1 cellular context compared by ENCODE assay signal in the genomic region with DNA sequence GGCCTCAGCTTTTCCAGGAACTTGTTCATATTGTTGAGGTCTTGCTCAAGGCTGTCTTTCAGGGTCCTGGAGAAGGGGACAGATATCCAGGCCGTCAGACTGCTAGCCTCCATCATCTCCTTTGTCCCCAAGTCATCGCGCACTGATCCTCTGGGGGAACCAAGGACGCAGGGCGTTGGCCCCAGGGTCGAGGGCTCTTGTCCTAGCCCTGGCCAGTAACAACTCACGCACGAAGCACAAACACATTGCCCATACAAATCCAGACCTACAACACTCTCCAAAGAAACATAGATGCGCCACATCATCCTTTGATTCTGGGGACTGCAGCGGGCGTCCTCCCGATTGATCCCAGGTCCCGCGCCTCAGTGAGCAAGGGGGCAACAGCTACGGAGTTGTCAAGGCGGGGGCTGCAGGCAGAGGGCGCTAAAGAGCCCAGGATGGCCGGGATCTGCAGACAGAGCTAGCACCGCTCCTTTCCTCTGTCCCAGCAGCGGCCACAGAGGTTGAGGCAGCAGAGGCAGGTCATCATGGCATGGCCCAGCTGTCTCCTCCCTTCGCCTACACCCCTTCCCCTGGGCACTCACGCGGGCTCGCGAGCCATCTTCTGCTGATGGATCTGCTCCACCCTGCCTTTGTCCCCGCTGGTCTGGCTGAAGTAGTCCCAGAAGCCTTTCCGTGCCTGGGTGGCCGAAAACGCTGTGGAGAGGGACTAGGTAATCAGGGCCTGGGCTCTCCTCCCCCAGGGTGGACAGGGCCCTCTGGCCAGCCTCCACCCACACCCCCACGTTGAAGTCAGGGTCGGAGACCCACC.
TF ChIP-seq lines count a peak whose summit lies in the region.

No MANE protein-coding gene starts in this region.

TF ChIP-seq in HepG2, 621 proteins besides CTCF, POLR2A, EP300 and RAD21 (continued from another document and continues in another):
- TF ChIP-seq ZNF275 (CRISPR knock-in tag; IDR thresholded peaks at IDR 0.05; ENCODE audit: borderline replicate concordance): 0 out of 2 replicates have a peak, but pooled peaks have one; percentile 64
- TF ChIP-seq, protein P1, sequence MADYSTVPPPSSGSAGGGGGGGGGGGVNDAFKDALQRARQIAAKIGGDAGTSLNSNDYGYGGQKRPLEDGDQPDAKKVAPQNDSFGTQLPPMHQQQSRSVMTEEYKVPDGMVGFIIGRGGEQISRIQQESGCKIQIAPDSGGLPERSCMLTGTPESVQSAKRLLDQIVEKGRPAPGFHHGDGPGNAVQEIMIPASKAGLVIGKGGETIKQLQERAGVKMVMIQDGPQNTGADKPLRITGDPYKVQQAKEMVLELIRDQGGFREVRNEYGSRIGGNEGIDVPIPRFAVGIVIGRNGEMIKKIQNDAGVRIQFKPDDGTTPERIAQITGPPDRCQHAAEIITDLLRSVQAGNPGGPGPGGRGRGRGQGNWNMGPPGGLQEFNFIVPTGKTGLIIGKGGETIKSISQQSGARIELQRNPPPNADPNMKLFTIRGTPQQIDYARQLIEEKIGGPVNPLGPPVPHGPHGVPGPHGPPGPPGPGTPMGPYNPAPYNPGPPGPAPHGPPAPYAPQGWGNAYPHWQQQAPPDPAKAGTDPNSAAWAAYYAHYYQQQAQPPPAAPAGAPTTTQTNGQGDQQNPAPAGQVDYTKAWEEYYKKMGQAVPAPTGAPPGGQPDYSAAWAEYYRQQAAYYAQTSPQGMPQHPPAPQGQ (CRISPR knock-in tag; IDR thresholded peaks at IDR 0.05; ENCODE audit: borderline replicate concordance): peak; percentile 36; the same call in 1 of the 2 replicates
- TF ChIP-seq, protein P2, sequence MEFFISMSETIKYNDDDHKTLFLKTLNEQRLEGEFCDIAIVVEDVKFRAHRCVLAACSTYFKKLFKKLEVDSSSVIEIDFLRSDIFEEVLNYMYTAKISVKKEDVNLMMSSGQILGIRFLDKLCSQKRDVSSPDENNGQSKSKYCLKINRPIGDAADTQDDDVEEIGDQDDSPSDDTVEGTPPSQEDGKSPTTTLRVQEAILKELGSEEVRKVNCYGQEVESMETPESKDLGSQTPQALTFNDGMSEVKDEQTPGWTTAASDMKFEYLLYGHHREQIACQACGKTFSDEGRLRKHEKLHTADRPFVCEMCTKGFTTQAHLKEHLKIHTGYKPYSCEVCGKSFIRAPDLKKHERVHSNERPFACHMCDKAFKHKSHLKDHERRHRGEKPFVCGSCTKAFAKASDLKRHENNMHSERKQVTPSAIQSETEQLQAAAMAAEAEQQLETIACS (CRISPR knock-in tag; IDR thresholded peaks at IDR 0.05): peak; percentile 53
- 0 out of 2 replicates have a peak, but pooled peaks have one; percentile 20 for TF ChIP-seq ZBTB2 (CRISPR knock-in tag; IDR thresholded peaks at IDR 0.05; ENCODE audit: low read depth)
- TF ChIP-seq SMAD1 (CRISPR knock-in tag; IDR thresholded peaks at IDR 0.05; ENCODE audit: borderline replicate concordance, low read depth): 0 out of 2 replicates have a peak, but pooled peaks have one; percentile 65
- 0 out of 2 replicates have a peak, but pooled peaks have one; percentile 46 for TF ChIP-seq SNAPC5 (CRISPR knock-in tag; IDR thresholded peaks at IDR 0.05; ENCODE audit: borderline replicate concordance)
- TF ChIP-seq, protein P3, sequence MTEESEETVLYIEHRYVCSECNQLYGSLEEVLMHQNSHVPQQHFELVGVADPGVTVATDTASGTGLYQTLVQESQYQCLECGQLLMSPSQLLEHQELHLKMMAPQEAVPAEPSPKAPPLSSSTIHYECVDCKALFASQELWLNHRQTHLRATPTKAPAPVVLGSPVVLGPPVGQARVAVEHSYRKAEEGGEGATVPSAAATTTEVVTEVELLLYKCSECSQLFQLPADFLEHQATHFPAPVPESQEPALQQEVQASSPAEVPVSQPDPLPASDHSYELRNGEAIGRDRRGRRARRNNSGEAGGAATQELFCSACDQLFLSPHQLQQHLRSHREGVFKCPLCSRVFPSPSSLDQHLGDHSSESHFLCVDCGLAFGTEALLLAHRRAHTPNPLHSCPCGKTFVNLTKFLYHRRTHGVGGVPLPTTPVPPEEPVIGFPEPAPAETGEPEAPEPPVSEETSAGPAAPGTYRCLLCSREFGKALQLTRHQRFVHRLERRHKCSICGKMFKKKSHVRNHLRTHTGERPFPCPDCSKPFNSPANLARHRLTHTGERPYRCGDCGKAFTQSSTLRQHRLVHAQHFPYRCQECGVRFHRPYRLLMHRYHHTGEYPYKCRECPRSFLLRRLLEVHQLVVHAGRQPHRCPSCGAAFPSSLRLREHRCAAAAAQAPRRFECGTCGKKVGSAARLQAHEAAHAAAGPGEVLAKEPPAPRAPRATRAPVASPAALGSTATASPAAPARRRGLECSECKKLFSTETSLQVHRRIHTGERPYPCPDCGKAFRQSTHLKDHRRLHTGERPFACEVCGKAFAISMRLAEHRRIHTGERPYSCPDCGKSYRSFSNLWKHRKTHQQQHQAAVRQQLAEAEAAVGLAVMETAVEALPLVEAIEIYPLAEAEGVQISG (CRISPR knock-in tag; IDR thresholded peaks at IDR 0.05): peak; percentile 80
- TF ChIP-seq, protein P4, sequence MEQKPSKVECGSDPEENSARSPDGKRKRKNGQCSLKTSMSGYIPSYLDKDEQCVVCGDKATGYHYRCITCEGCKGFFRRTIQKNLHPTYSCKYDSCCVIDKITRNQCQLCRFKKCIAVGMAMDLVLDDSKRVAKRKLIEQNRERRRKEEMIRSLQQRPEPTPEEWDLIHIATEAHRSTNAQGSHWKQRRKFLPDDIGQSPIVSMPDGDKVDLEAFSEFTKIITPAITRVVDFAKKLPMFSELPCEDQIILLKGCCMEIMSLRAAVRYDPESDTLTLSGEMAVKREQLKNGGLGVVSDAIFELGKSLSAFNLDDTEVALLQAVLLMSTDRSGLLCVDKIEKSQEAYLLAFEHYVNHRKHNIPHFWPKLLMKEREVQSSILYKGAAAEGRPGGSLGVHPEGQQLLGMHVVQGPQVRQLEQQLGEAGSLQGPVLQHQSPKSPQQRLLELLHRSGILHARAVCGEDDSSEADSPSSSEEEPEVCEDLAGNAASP (CRISPR knock-in tag; IDR thresholded peaks at IDR 0.05; ENCODE audit: borderline replicate concordance): peak; percentile 66
- peak; percentile 49; the same call in 1 of the 2 replicates for TF ChIP-seq HNF4A (CRISPR knock-in tag; IDR thresholded peaks at IDR 0.05)
- TF ChIP-seq, protein P5, sequence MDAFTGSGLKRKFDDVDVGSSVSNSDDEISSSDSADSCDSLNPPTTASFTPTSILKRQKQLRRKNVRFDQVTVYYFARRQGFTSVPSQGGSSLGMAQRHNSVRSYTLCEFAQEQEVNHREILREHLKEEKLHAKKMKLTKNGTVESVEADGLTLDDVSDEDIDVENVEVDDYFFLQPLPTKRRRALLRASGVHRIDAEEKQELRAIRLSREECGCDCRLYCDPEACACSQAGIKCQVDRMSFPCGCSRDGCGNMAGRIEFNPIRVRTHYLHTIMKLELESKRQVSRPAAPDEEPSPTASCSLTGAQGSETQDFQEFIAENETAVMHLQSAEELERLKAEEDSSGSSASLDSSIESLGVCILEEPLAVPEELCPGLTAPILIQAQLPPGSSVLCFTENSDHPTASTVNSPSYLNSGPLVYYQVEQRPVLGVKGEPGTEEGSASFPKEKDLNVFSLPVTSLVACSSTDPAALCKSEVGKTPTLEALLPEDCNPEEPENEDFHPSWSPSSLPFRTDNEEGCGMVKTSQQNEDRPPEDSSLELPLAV (CRISPR knock-in tag; conservative IDR thresholded peaks at IDR 0.05; ENCODE audit: low read depth): no peak
- TF ChIP-seq PCBP1 (IDR thresholded peaks at IDR 0.05; ENCODE audit: borderline replicate concordance, low read depth, low read length): 0 out of 2 replicates have a peak, but pooled peaks have one; percentile 70
- TF ChIP-seq GFI1 (CRISPR knock-in tag; IDR thresholded peaks at IDR 0.05; ENCODE audit: borderline replicate concordance): peak; percentile 49; the same call in 1 of the 2 replicates
- TF ChIP-seq ZNF577 (CRISPR knock-in tag; IDR thresholded peaks at IDR 0.05; ENCODE audit: borderline replicate concordance, low read depth): no peak
- TF ChIP-seq SOX6 (IDR thresholded peaks at IDR 0.05): no peak
- peak; percentile 81 for TF ChIP-seq SOX6 (CRISPR knock-in tag; IDR thresholded peaks at IDR 0.05)
- TF ChIP-seq ARID2 (CRISPR knock-in tag; IDR thresholded peaks at IDR 0.05; ENCODE audit: borderline replicate concordance): no peak
- no peak for TF ChIP-seq MTA1 (CRISPR knock-in tag; IDR thresholded peaks at IDR 0.05; ENCODE audit: borderline replicate concordance)
- peak; percentile 75; the same call in 1 of the 2 replicates for TF ChIP-seq SNAPC2 (CRISPR knock-in tag; IDR thresholded peaks at IDR 0.05)
- TF ChIP-seq E2F2 (CRISPR knock-in tag; IDR thresholded peaks at IDR 0.05; ENCODE audit: borderline replicate concordance): peak; percentile 38; the same call in 1 of the 2 replicates
- no peak for TF ChIP-seq U2AF1 (optimal IDR thresholded peaks at IDR 0.05; ENCODE audit: low read depth, low read length)
- TF ChIP-seq HOXA5 (CRISPR knock-in tag; IDR thresholded peaks at IDR 0.05): peak; percentile 78; the same call in 1 of the 2 replicates
- peak; percentile 70 for TF ChIP-seq ZBTB33 (CRISPR knock-in tag; IDR thresholded peaks at IDR 0.05)
- peak; percentile 81 for TF ChIP-seq ZNF263 (CRISPR knock-in tag; IDR thresholded peaks at IDR 0.05)
- TF ChIP-seq REPIN1 (CRISPR knock-in tag; IDR thresholded peaks at IDR 0.05; ENCODE audit: borderline replicate concordance, low read depth): peak; percentile 84
- TF ChIP-seq HOXA3 (CRISPR knock-in tag; IDR thresholded peaks at IDR 0.05): peak; percentile 70; the same call in 1 of the 2 replicates
- peak; percentile 32; the same call in 1 of the 2 replicates for TF ChIP-seq SIN3A (IDR thresholded peaks at IDR 0.05; ENCODE audit: borderline replicate concordance, low read depth, low read length)
- peak; percentile 70 for TF ChIP-seq SAP130 (CRISPR knock-in tag; IDR thresholded peaks at IDR 0.05; ENCODE audit: low read depth)
- TF ChIP-seq MED1 (CRISPR knock-in tag; IDR thresholded peaks at IDR 0.05): peak; percentile 89
- TF ChIP-seq NONO (IDR thresholded peaks at IDR 0.05): no peak
- TF ChIP-seq NONO (CRISPR knock-in tag; conservative IDR thresholded peaks at IDR 0.05): peak; percentile 66; the same call in 1 of the 2 replicates
- TF ChIP-seq, protein P6, sequence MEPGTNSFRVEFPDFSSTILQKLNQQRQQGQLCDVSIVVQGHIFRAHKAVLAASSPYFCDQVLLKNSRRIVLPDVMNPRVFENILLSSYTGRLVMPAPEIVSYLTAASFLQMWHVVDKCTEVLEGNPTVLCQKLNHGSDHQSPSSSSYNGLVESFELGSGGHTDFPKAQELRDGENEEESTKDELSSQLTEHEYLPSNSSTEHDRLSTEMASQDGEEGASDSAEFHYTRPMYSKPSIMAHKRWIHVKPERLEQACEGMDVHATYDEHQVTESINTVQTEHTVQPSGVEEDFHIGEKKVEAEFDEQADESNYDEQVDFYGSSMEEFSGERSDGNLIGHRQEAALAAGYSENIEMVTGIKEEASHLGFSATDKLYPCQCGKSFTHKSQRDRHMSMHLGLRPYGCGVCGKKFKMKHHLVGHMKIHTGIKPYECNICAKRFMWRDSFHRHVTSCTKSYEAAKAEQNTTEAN (CRISPR knock-in tag; conservative IDR thresholded peaks at IDR 0.05): 0 out of 2 replicates have a peak, but pooled peaks have one; percentile 51
- TF ChIP-seq KMT2B (CRISPR knock-in tag; IDR thresholded peaks at IDR 0.05): peak; percentile 65
- TF ChIP-seq SSRP1 (CRISPR knock-in tag; IDR thresholded peaks at IDR 0.05): 0 out of 2 replicates have a peak, but pooled peaks have one; percentile 80
- TF ChIP-seq HDAC1 (CRISPR knock-in tag; IDR thresholded peaks at IDR 0.05): peak; percentile 61
- peak; percentile 40; the same call in 1 of the 2 replicates for TF ChIP-seq KMT2A (CRISPR knock-in tag; IDR thresholded peaks at IDR 0.05)
